ENCODE assay signal across 8 cellular contexts in the genomic region with DNA sequence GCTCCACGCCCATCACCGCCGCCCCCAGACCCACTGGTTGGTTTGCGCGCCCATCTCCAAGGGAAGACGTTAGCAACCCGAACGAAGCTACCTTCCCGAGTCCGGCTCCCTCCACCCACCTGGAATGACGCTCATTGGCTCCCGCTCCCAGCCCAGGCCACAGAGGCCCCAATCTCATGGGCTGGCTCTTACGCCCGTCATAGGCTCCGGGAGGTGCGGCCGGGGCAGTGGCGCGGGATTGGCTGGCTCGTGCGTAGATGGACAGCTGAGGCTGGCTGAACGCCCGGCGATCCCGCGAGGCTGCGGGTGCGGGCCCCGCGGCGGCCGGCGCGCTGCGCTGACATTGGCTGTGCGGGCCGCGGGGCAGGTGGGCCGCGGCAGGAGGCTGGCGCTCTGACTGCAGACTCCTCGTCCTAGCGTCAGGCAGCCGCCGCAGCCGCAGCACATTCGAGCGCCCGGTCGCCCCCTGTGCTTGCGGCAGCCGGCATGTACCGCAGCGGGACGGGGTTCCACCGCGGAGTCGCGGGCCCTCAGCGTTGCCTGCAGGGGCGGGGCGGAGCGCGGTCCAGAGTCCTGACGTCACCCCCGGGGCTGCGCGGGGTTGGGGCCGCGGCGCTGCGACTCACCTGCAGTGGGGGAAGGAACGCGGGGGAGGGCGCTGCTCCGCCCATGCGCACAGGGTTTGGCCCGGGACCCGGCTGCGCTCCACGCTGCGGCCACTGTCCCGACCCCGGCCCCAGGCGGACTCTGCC. TPM values are rescaled to one million over a fixed set of nuclear protein-coding genes. Genes with fewer than 3 reads are reported as not detected.
DNase-seq lines count a peak whose midpoint lies in the region; ATAC-seq and TF ChIP-seq lines count a peak whose summit lies in the region.

No MANE protein-coding gene starts in this region.

- H3K4me1 Mint-ChIP-seq in type B pancreatic cell (ENCODE audit: unreplicated experiment) = peaks cover 27% of the 10 kb centered on the region

- peak overlapping the region in 4 of 5 donors; percentile 62 to 86 (median 78) for H3K27ac ChIP-seq in adrenal gland
- peak overlapping the region; percentile 32 to 94 (median 86) for H3K27ac ChIP-seq in heart left ventricle
- peak overlapping the region; percentile 96 for H3K27ac ChIP-seq in trophoblast cell (ENCODE audit: low read depth, low read length)

- peak overlapping the region; percentile 70 for H2AFZ ChIP-seq in trophoblast cell (ENCODE audit: insufficient read depth, low read length, poor library complexity)

- peaks cover 7 to 10% of the 10 kb centered on the region in 2 donors for H3K4me1 ChIP-seq in adrenal gland (replicated peaks in 1 of 2)
- H3K4me1 ChIP-seq in heart left ventricle = peaks cover 0 to 36% (median 13%) of the 10 kb centered on the region in 12 donors
- H3K4me1 ChIP-seq in trophoblast cell (ENCODE audit: control insufficient read depth in 1 of 2, insufficient read depth in 2 of 2, low read length in 2 of 2) = peaks cover 3% of the 10 kb centered on the region in 2 experiments

- H3K4me3 Mint-ChIP-seq in type B pancreatic cell = peak overlapping the region; percentile 99

- no peak overlapping the region for H3K23ac ChIP-seq in trophoblast cell (ENCODE audit: low read length)

- intact Hi-C loops in adrenal gland (cut with DNase I) (no loop called here), heart left ventricle (cut with DNase I) (loop anchor here in 4 of 10 donors (5.0 to 10.0 kb wide), 3 partner anchors 49 to 116 kb away; a partner anchor contains a TSS)

- no peaks in the 10 kb centered on the region for H3K36me3 Mint-ChIP-seq in type B pancreatic cell

- peaks cover 18% of the 10 kb centered on the region for H3K79me1 ChIP-seq in trophoblast cell (ENCODE audit: low read length)

- peak in 1 of 2 donors; percentile 39 for TF ChIP-seq POLR2A in adrenal gland (IDR thresholded peaks at IDR 0.05)
- TF ChIP-seq POLR2A in heart left ventricle (IDR thresholded peaks at IDR 0.05) = peak in 1 of 2 donors; percentile 47

- H3K27me3 ChIP-seq in adrenal gland (no peaks in the 10 kb centered on the region), heart left ventricle (peaks cover 0 to 37% (median 0%) of the 10 kb centered on the region in 9 donors), trophoblast cell (ENCODE audit: insufficient read depth, low read length) (no peaks in the 10 kb centered on the region)

- peak overlapping the region; percentile 88 for H3K9ac ChIP-seq in trophoblast cell (ENCODE audit: low read length)

- H4K91ac ChIP-seq in trophoblast cell (ENCODE audit: low read depth, low read length) = peak overlapping the region; percentile 86

- H3K18ac ChIP-seq in trophoblast cell (ENCODE audit: low read length) = peak overlapping the region; percentile 81

- H3K4me3 ChIP-seq in adrenal gland = peak overlapping the region; percentile 49 to 84 (median 68)
- peak overlapping the region; percentile 63 to 97 (median 86) for H3K4me3 ChIP-seq in heart left ventricle
- peak overlapping the region; percentile 86 for H3K4me3 ChIP-seq in trophoblast cell (ENCODE audit: low read depth, low read length)

- H3K9me3 ChIP-seq in adrenal gland (replicated peaks in 1 of 3) = no peaks in the 10 kb centered on the region
- H3K9me3 ChIP-seq in heart left ventricle = no peaks in the 10 kb centered on the region
- H3K9me3 ChIP-seq in trophoblast cell (ENCODE audit: insufficient read depth, low read depth, low read length) = no peaks in the 10 kb centered on the region

- peak overlapping the region; percentile 84 for H3K14ac ChIP-seq in trophoblast cell (ENCODE audit: low read length)

- ATAC-seq in HG02623 (IDR thresholded peaks at IDR 0.05; ENCODE audit: unreplicated experiment) (peak; percentile 97), heart left ventricle (peak; percentile 97 to 99 (median 98))

- H2BK12ac ChIP-seq in trophoblast cell (ENCODE audit: low read length) = no peak overlapping the region

- no peak overlapping the region for H2AK5ac ChIP-seq in trophoblast cell (ENCODE audit: low read length)

- peaks cover 22% of the 10 kb centered on the region for H3K79me2 ChIP-seq in trophoblast cell (ENCODE audit: control insufficient read depth, insufficient read depth, low read length, poor library complexity)

- no peaks in the 10 kb centered on the region for H3K9me3 Mint-ChIP-seq in type B pancreatic cell

- H4K12ac ChIP-seq in trophoblast cell (ENCODE audit: low read depth, low read length) = peak overlapping the region; percentile 84

- peak overlapping the region; percentile 90 for H4K8ac ChIP-seq in trophoblast cell (ENCODE audit: low read depth, low read length)

- peak overlapping the region; percentile 44 for H2BK120ac ChIP-seq in trophoblast cell (ENCODE audit: insufficient read depth, low read length, poor library complexity)

- H3K36me3 ChIP-seq in adrenal gland (replicated peaks in 1 of 2) = no peaks in the 10 kb centered on the region
- H3K36me3 ChIP-seq in heart left ventricle = no peaks in the 10 kb centered on the region
- no peaks in the 10 kb centered on the region for H3K36me3 ChIP-seq in trophoblast cell (ENCODE audit: control insufficient read depth in 1 of 2, insufficient read depth in 2 of 2, low read length in 2 of 2)

- H2BK5ac ChIP-seq in trophoblast cell (ENCODE audit: low read depth, low read length, poor library complexity) = peak overlapping the region; percentile 92

- 0 to 1% (median 0%) methylated on average over 4 to 85 of the region's 85 CpGs for WGBS in adrenal gland, 4 donors
- 0 to 1% (median 0%) methylated on average over 15 to 85 of the region's 85 CpGs for WGBS in heart left ventricle, 4 donors
- WGBS in trophoblast cell (ENCODE audit: extremely low coverage, insufficient coverage, insufficient read length) = no CpG with 5 or more reads among the region's 85 CpGs

- peak in 4 of 6 experiments; percentile 23 to 38 (median 32) for TF ChIP-seq CTCF in adrenal gland (IDR thresholded peaks at IDR 0.05)
- peak in 7 of 12 donors; percentile 11 to 32 (median 23) for TF ChIP-seq CTCF in heart left ventricle (IDR thresholded peaks at IDR 0.05)
- TF ChIP-seq CTCF in type B pancreatic cell (conservative IDR thresholded peaks at IDR 0.05) = peak; percentile 51

- H3K27ac Mint-ChIP-seq in type B pancreatic cell = peak overlapping the region; percentile 98

- peak overlapping the region; percentile 85 for H3K4me2 ChIP-seq in trophoblast cell (ENCODE audit: low read length)

- peak; percentile 99 for DNase-seq in GM04504 (ENCODE audit: low read depth)
- DNase-seq in NCI-H1092 treated with DMSO at 0.1 percent for 48 hours (lab: John Stamatoyannopoulos, UW) = peak; percentile 98
- DNase-seq in SW 1271 (lab: John Stamatoyannopoulos, UW) = peak; percentile 96
- peak; percentile 98 to 99 (median 99) for DNase-seq in adrenal gland
- peak; percentile 98 to 99 (median 99) for DNase-seq in heart left ventricle
- DNase-seq in trophoblast cell = peak; percentile 100
- DNase-seq in type B pancreatic cell (ENCODE audit: extremely low spot score, unreplicated experiment) = peak; percentile 99

- no peaks in the 10 kb centered on the region for H3K27me3 Mint-ChIP-seq in type B pancreatic cell

- peak overlapping the region; percentile 40 for H3K4ac ChIP-seq in trophoblast cell (ENCODE audit: low read depth, low read length)

RNA-seq across cellular contexts. Expression of a gene that starts 0.5 kb away (rescaled TPM):
- total RNA-seq in adrenal gland (100 to 1,000 TPM in 1 of 8 donors, 10 to 100 TPM in 7; 31.9 to 101 (median 46.4) TPM), heart left ventricle (10 to 100 TPM; 29.0 to 62.1 (median 40.8) TPM), type B pancreatic cell (ENCODE audit: low replicate concordance) (135 and 254 TPM in 2 replicates)
- polyA plus RNA-seq in adrenal gland (10 to 100 TPM in 2 of 3 donors, 1 to 10 TPM in 1; 9.8 to 31.4 (median 16.4) TPM), heart left ventricle (10 to 100 TPM; 10.6 to 25.8 TPM)
- 132 and 148 TPM in 2 replicates for polyA plus RNA-seq in trophoblast cell (2013)

Comparison
In these comparisons a context has a peak if more than half of its experiments do, and no peak if none do; other contexts are left out.
1. Peak in every context shown above with its lines: DNase-seq, ATAC-seq, H3K4me3 ChIP-seq and H3K27ac ChIP-seq.